ENCODE assay signal across 2 cellular contexts in genomic region chr15:82245942-82246341, GRCh38. TPM values are rescaled to one million over a fixed set of nuclear protein-coding genes. Genes with fewer than 3 reads are reported as not detected.
"Had no signal": no experiment of that assay in that cellular context is flagged by ENCODE, and none has a peak within 500 bp of the region (broad histone marks: within the 10 kb centered on the region; RNA-seq: fewer than 3 reads in every experiment).

No MANE protein-coding gene starts in this region.

RNA-seq across cellular contexts. Expression of gene SAXO2, which starts 16.7 kb away (rescaled TPM):
- total RNA-seq: thoracic aorta, vagina had no signal
